Comparison of ENCODE assay signal across 24 cellular contexts in the genomic region with DNA sequence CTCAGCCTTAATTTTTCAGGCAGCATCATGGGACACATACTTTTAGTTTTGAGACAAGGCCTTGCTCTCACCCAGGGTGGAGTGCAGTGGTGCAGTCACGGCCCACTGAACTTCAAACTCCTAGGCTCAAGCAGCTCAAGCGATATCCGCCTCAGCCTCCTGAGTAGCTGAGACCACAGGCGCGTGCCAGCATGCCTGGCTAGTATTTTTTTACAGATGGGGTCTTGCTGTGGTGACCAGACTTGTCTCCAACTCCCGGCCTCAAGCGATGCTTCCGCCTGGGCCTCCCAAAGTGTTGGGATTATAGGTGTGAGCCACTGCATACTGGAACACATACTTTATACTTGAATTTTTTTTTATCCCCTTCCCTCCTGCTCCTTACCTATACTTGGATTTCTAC. TPM values are rescaled to one million over a fixed set of nuclear protein-coding genes. Genes with fewer than 3 reads are reported as not detected.
DNase-seq lines count a peak whose midpoint lies in the region; FAIRE-seq and TF ChIP-seq lines count a peak whose summit lies in the region.
"Had no signal": no experiment of that assay in that cellular context is flagged by ENCODE, and none has a peak within 500 bp of the region (broad histone marks: within the 10 kb centered on the region; RNA-seq: fewer than 3 reads in every experiment).

No MANE protein-coding gene starts in this region.

- no peaks in the 10 kb centered on the region for H3K9me3 ChIP-seq in right atrium auricular region
- H3K9me3 ChIP-seq in sigmoid colon, result no peaks in the 10 kb centered on the region
- H3K9me3 ChIP-seq: SJSA1 had no signal

- FAIRE-seq in RCC 7860 (lab: Jason Lieb, UNC), result no peak
- FAIRE-seq: G401.6, GM12892 had no signal

- H3K4me1 ChIP-seq in ACC112 (ENCODE audit: control insufficient read depth, insufficient read depth, low read length, unreplicated experiment) (peaks cover 77% of the 10 kb centered on the region), right atrium auricular region (peaks cover 0 to 87% of the 10 kb centered on the region in 2 donors), sigmoid colon (peaks cover 0 to 96% (median 94%) of the 10 kb centered on the region in 4 donors)

- H3K27ac ChIP-seq in ACC112 (ENCODE audit: low read depth, low read length) (peak overlapping the region; percentile 24; the same call in 1 of the 2 replicates), right atrium auricular region (peak overlapping the region; percentile 39 to 56), sigmoid colon (peak overlapping the region; percentile 100)
- H3K27ac ChIP-seq: SJSA1 had no signal

- peak; percentile 35 for DNase-seq in RCC 7860 (ENCODE audit: low spot score)
- DNase-seq in right atrium auricular region (ENCODE audit: low spot score), result no peak
- DNase-seq in sigmoid colon, result peak; percentile 66
- DNase-seq in foreskin melanocyte, result no peak
- DNase-seq in lower leg skin (ENCODE audit: low spot score in 2 of 2), result no peak
- DNase-seq in stimulated activated CD4-positive, alpha-beta T cell treated with anti-CD3 and anti-CD28 coated beads, Interleukin-4, amount 100 ng/mL, for 24 hours, result no peak
- DNase-seq in cerebellar cortex (ENCODE audit: low spot score), result no peak
- DNase-seq: activated CD4-positive, alpha-beta T cell treated with anti-CD3 and anti-CD28 coated beads for 4 hours; activated CD8-positive, alpha-beta memory T cell treated with anti-CD3 and anti-CD28 coated beads, Interleukin-2, amount 50 U/mL, for 48 hours; activated naive CD4-positive, alpha-beta T cell; COR-L47; dermis blood vessel endothelial cell; erythroblast; H7; islet precursor cell; midbrain; NCI-H345; stimulated activated CD4-positive, alpha-beta T cell treated with anti-CD3 and anti-CD28 coated beads, Interleukin-12 subunit alpha, Interleukin-12 subunit beta, amount 100 ng/mL, for 4 hours; stimulated activated naive CD4-positive, alpha-beta T cell; T1000 had no signal

- no peak overlapping the region for H3K4me3 ChIP-seq in ACC112 (ENCODE audit: low read depth, low read length)
- no peak overlapping the region for H3K4me3 ChIP-seq in right atrium auricular region
- no peak overlapping the region for H3K4me3 ChIP-seq in sigmoid colon
- no peak overlapping the region for H3K4me3 ChIP-seq in lower leg skin (ENCODE audit: low read depth, poor library complexity, severe bottlenecking)
- H3K4me3 ChIP-seq: SJSA1 had no signal

- WGBS in sigmoid colon, 2 donors, result 95 to 96% methylated on average over 8 of the region's 8 CpGs
- WGBS in lower leg skin, 2 donors, result 87% methylated on average over 8 of the region's 8 CpGs

- no peak overlapping the region for H2AFZ ChIP-seq in ACC112 (ENCODE audit: low read length, unreplicated experiment)

- H3K36me3 ChIP-seq in ACC112 (ENCODE audit: insufficient read depth, low read length) (peaks cover 24% of the 10 kb centered on the region; the same call in 1 of the 2 replicates), right atrium auricular region (peaks cover 34% of the 10 kb centered on the region), sigmoid colon (peaks cover 19 to 36% (median 23%) of the 10 kb centered on the region in 4 donors)

- TF ChIP-seq EP300 in sigmoid colon (IDR thresholded peaks at IDR 0.05), result no peak

- intact Hi-C loops in sigmoid colon (cut with DNase I) (no loop called here), lower leg skin (cut with DNase I; ENCODE audit: low total_unique reads) (no loop called here)

- H3K79me2 ChIP-seq in ACC112 (ENCODE audit: control insufficient read depth, insufficient read depth, low read length, unreplicated experiment), result peaks cover 32% of the 10 kb centered on the region

- TF ChIP-seq POLR2A in sigmoid colon (IDR thresholded peaks at IDR 0.05), result no peak
- TF ChIP-seq POLR2A in lower leg skin (IDR thresholded peaks at IDR 0.05), result no peak

- TF ChIP-seq CTCF in right atrium auricular region (IDR thresholded peaks at IDR 0.05) (no peak), sigmoid colon (IDR thresholded peaks at IDR 0.05) (no peak), lower leg skin (IDR thresholded peaks at IDR 0.05) (no peak)

- H3K27me3 ChIP-seq in ACC112 (ENCODE audit: insufficient read depth, low read length) (no peaks in the 10 kb centered on the region), right atrium auricular region (no peaks in the 10 kb centered on the region), sigmoid colon (no peaks in the 10 kb centered on the region)
- H3K27me3 ChIP-seq: SJSA1 had no signal

RNA-seq across cellular contexts. Expression of gene RDH5, which starts 2.8 kb away (rescaled TPM):
- total RNA-seq in right atrium auricular region (10 to 100 TPM; 13.0 to 22.4 TPM), sigmoid colon (10 to 100 TPM; 11.2 to 37.5 (median 32.1) TPM), lower leg skin (1 to 10 TPM; 2.5 to 8.9 (median 4.3) TPM)
- 10 to 100 TPM in 2 of 3 donors, 1 to 10 TPM in 1; 8.4 to 34.4 (median 27.1) TPM for polyA plus RNA-seq in sigmoid colon

RNA-seq across cellular contexts. Expression of gene CD63, which starts 5.9 kb away (rescaled TPM):
- total RNA-seq in right atrium auricular region (1,000 to 10,000 TPM; 1,041 to 1,122 TPM), sigmoid colon (100 to 1,000 TPM; 670 to 933 (median 849) TPM), lower leg skin (100 to 1,000 TPM; 151 to 408 (median 196) TPM)
- polyA plus RNA-seq in sigmoid colon, result 1,000 to 10,000 TPM in 1 of 3 donors, 100 to 1,000 TPM in 2; 450 to 1,058 (median 486) TPM

RNA-seq across cellular contexts. Expression of gene BLOC1S1, which starts 7.1 kb away (rescaled TPM):
- total RNA-seq in right atrium auricular region (100 to 1,000 TPM; 177 to 187 TPM), sigmoid colon (100 to 1,000 TPM; 173 to 356 (median 317) TPM), lower leg skin (100 to 1,000 TPM; 114 to 167 (median 138) TPM)
- 100 to 1,000 TPM; 329 to 655 (median 634) TPM for polyA plus RNA-seq in sigmoid colon

RNA-seq across cellular contexts. Expression of gene ITGA7, which starts 15.2 kb away (rescaled TPM):
- total RNA-seq in right atrium auricular region, result 100 to 1,000 TPM; 291 to 309 TPM
- 100 to 1,000 TPM in 3 of 4 donors, 10 to 100 TPM in 1; 66.6 to 588 (median 204) TPM for total RNA-seq in sigmoid colon
- polyA plus RNA-seq in sigmoid colon, result 10 to 100 TPM in 1 of 3 donors, 1 to 10 TPM in 2; 1.8 to 21.0 (median 3.6) TPM
- total RNA-seq in lower leg skin, result 10 to 100 TPM; 11.0 to 20.9 (median 12.8) TPM

RNA-seq across cellular contexts. Expression of gene GDF11, which starts 20.0 kb away (rescaled TPM):
- total RNA-seq in right atrium auricular region, result 1 to 10 TPM; 8.1 to 8.6 TPM
- total RNA-seq in sigmoid colon, result 10 to 100 TPM in 1 of 4 donors, 1 to 10 TPM in 3; 4.3 to 12.2 (median 4.6) TPM
- 1 to 10 TPM; 1.2 to 3.9 (median 2.4) TPM for polyA plus RNA-seq in sigmoid colon
- total RNA-seq in lower leg skin, result 1 to 10 TPM in 1 of 4 donors, under 1 TPM in 3; 0.23 to 2.7 (median 0.57) TPM

Comparison
In these comparisons a context has a peak if more than half of its experiments do, and no peak if none do; other contexts are left out.
1. H3K27ac ChIP-seq: peak in every context shown above with its lines; median percentile 100 in sigmoid colon; 48 in right atrium auricular region; 24 in ACC112.
2. DNase-seq: peak in RCC 7860 (single experiment) and sigmoid colon (single experiment); none in right atrium auricular region (single experiment), foreskin melanocyte (single experiment), lower leg skin (0 of 2), stimulated activated CD4-positive, alpha-beta T cell treated with anti-CD3 and anti-CD28 coated beads, Interleukin-4, amount 100 ng/mL, for 24 hours (single experiment) and cerebellar cortex (single experiment).